ENCODE assay signal across 32 cellular contexts in the genomic region with DNA sequence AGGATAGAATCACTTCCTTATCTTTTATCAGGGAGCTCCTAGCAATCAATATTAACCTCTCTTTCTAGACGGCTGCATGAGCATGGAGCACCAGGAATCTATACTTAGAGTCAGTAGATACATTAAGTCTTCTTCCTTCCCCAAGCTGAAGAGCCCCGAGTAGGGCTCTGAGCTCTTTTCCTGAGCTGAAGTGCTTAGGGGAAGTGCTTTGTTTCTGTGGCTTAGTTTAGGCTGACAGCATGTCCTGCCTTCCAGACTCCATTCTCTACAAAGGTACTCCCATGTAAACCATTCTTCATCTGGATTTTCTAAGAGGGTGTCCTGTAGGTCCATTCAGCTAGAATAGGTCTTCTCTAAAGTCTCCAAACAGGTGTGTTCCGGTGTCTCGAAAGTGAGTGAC.
"Had no signal": no experiment of that assay in that cellular context is flagged by ENCODE, and none has a peak within 500 bp of the region (broad histone marks: within the 10 kb centered on the region; RNA-seq: fewer than 3 reads in every experiment).

No MANE protein-coding gene starts in this region.

- H3K27me3 ChIP-seq: colonic mucosa, foreskin keratinocyte, gastroesophageal sphincter, heart left ventricle, pancreas, right atrium auricular region, testis, tibial artery had no signal

- H3K4me3 Mint-ChIP-seq: dendritic cell treated with granulocyte-macrophage colony-stimulating factor and Interleukin-4, amounts not matched to agents 40 ng/mL and 50 ng/mL, for 4 days; endodermal cell; immature natural killer cell; naive thymus-derived CD8-positive, alpha-beta T cell; stimulated activated effector memory CD8-positive, alpha-beta T cell treated with anti-CD3 and anti-CD28 coated beads, Interleukin-12 subunit alpha, Interleukin-12 subunit beta, amount 100 ng/mL, for 72 hours; type B pancreatic cell had no signal

- H3K9me3 Mint-ChIP-seq: immature natural killer cell; stimulated activated effector memory CD8-positive, alpha-beta T cell treated with anti-CD3 and anti-CD28 coated beads, Interleukin-12 subunit alpha, Interleukin-12 subunit beta, amount 100 ng/mL, for 72 hours; type B pancreatic cell had no signal

- DNase-seq: colonic mucosa; effector CD8-positive, alpha-beta T cell; endodermal cell; foreskin keratinocyte; heart left ventricle; hippocampal formation; immature natural killer cell; islet precursor cell; kidney glomerular epithelial cell; left colon; left ventricle myocardium inferior; lower lobe of right lung; naive thymus-derived CD8-positive, alpha-beta T cell; occipital lobe; pancreas; stimulated activated CD4-positive, alpha-beta T cell treated with anti-CD3 and anti-CD28 coated beads, Interleukin-12 subunit alpha, Interleukin-12 subunit beta, amount 100 ng/mL, for 4 hours; stimulated activated CD4-positive, alpha-beta T cell treated with anti-CD3 and anti-CD28 coated beads, Interleukin-1b, Interleukin-23, amount 100 ng/mL, for 48 hours; stimulated activated CD4-positive, alpha-beta T cell treated with anti-CD3 and anti-CD28 coated beads, Interleukin-4, amount 100 ng/mL, for 24 hours; stimulated activated naive CD8-positive, alpha-beta T cell treated with anti-CD3 and anti-CD28 coated beads, Interleukin-15, Interleukin-2, amounts not matched to agents 100 U/mL and 50 U/mL, for 24 hours; substantia nigra; testis; tibial artery had no signal

- H3K27ac ChIP-seq: colonic mucosa, epithelial cell of prostate, foreskin keratinocyte, gastroesophageal sphincter, heart left ventricle, left ventricle myocardium inferior, lower lobe of right lung, pancreas, right atrium auricular region, testis, tibial artery had no signal

- H3K4me2 ChIP-seq: smooth muscle cell had no signal

- H3K4me1 ChIP-seq: colonic mucosa, foreskin keratinocyte, gastroesophageal sphincter, heart left ventricle, left ventricle myocardium inferior, lower lobe of right lung, pancreas, right atrium auricular region, testis, tibial artery had no signal

- H3K9me3 ChIP-seq: colonic mucosa, gastroesophageal sphincter, lower lobe of right lung, pancreas, testis had no signal

- H3K27ac Mint-ChIP-seq: dendritic cell treated with granulocyte-macrophage colony-stimulating factor and Interleukin-4, amounts not matched to agents 40 ng/mL and 50 ng/mL, for 4 days; endodermal cell; immature natural killer cell; progenitor cell of endocrine pancreas; stimulated activated effector memory CD8-positive, alpha-beta T cell treated with anti-CD3 and anti-CD28 coated beads, Interleukin-12 subunit alpha, Interleukin-12 subunit beta, amount 100 ng/mL, for 72 hours; type B pancreatic cell had no signal

- H3K4me1 Mint-ChIP-seq: endodermal cell; immature natural killer cell; stimulated activated effector memory CD8-positive, alpha-beta T cell treated with anti-CD3 and anti-CD28 coated beads, Interleukin-12 subunit alpha, Interleukin-12 subunit beta, amount 100 ng/mL, for 72 hours had no signal

- H3K36me3 ChIP-seq: colonic mucosa, gastroesophageal sphincter, heart left ventricle, left ventricle myocardium inferior, lower lobe of right lung, pancreas, right atrium auricular region, tibial artery had no signal

- H3K36me3 Mint-ChIP-seq: immature natural killer cell; stimulated activated effector memory CD8-positive, alpha-beta T cell treated with anti-CD3 and anti-CD28 coated beads, Interleukin-12 subunit alpha, Interleukin-12 subunit beta, amount 100 ng/mL, for 72 hours; type B pancreatic cell had no signal

- H3K4me3 ChIP-seq: colonic mucosa, gastroesophageal sphincter, heart left ventricle, left ventricle myocardium inferior, lower lobe of right lung, pancreas, right atrium auricular region, smooth muscle cell, testis, tibial artery had no signal

- H3K27me3 Mint-ChIP-seq: dendritic cell treated with granulocyte-macrophage colony-stimulating factor and Interleukin-4, amounts not matched to agents 40 ng/mL and 50 ng/mL, for 4 days; naive thymus-derived CD8-positive, alpha-beta T cell; progenitor cell of endocrine pancreas; type B pancreatic cell had no signal

- ATAC-seq: esophagus mucosa; foreskin keratinocyte; gastroesophageal sphincter; heart left ventricle; left colon; lower lobe of right lung; naive thymus-derived CD8-positive, alpha-beta T cell; pancreas; sciatic nerve; stimulated activated effector memory CD8-positive, alpha-beta T cell treated with anti-CD3 and anti-CD28 coated beads, Interleukin-12 subunit alpha, Interleukin-12 subunit beta, amount 100 ng/mL, for 72 hours; stimulated activated naive CD8-positive, alpha-beta T cell treated with anti-CD3 and anti-CD28 coated beads, Interleukin-15, Interleukin-2, amounts not matched to agents 100 U/mL and 50 U/mL, for 24 hours had no signal
